In genomic region chr14:34931206-34931605, GRCh38 we compare ENCODE assay signal across 8 cellular contexts. TPM values are rescaled to one million over a fixed set of nuclear protein-coding genes. Genes with fewer than 3 reads are reported as not detected.
DNase-seq lines count a peak whose midpoint lies in the region; ATAC-seq and TF ChIP-seq lines count a peak whose summit lies in the region.

No MANE protein-coding gene starts in this region.

- H3K4me2 ChIP-seq in OCI-LY1 (ENCODE audit: low read length) = peak overlapping the region; percentile 24; the same call in 1 of the 2 replicates

- H3K36me3 ChIP-seq in OCI-LY1 (ENCODE audit: insufficient read depth, low read length) = no peaks in the 10 kb centered on the region
- H3K36me3 ChIP-seq in upper lobe of right lung = no peaks in the 10 kb centered on the region

- no peak for TF ChIP-seq CTCF in OCI-LY1 (IDR thresholded peaks at IDR 0.05; ENCODE audit: low read length)
- TF ChIP-seq CTCF in upper lobe of right lung (IDR thresholded peaks at IDR 0.05) = no peak
- TF ChIP-seq CTCF in glutamatergic neuron (IDR thresholded peaks at IDR 0.05; ENCODE audit: partially characterized antibody, unreplicated experiment) = no peak
- TF ChIP-seq CTCF in dorsolateral prefrontal cortex (IDR thresholded peaks at IDR 0.05 in 54 of 56, conservative IDR thresholded peaks at IDR 0.05 in 2 of 56; ENCODE audit: low read depth in 1 of 56, partially characterized antibody in 56 of 56) = no peak

- ATAC-seq in Right ventricle myocardium superior (ENCODE audit: poor library complexity) (peak; percentile 29), upper lobe of right lung (peak; percentile 70)

- H2AFZ ChIP-seq in OCI-LY1 (ENCODE audit: low read length) = peak overlapping the region; percentile 88

- intact Hi-C loops in Right ventricle myocardium superior (cut with DNase I) = no loop called here
- intact Hi-C loops in cardiac septum (cut with DNase I) = no loop called here
- intact Hi-C loops in upper lobe of right lung (cut with DNase I) = no loop called here
- intact Hi-C loops in dorsolateral prefrontal cortex (cut with DNase I) = no loop called here

- no peaks in the 10 kb centered on the region for H3K27me3 Mint-ChIP-seq in glutamatergic neuron (ENCODE audit: unreplicated experiment)

- H3K79me2 ChIP-seq in OCI-LY1 (ENCODE audit: insufficient read depth, low read length) = no peaks in the 10 kb centered on the region

- H3K9me3 ChIP-seq in OCI-LY1 (ENCODE audit: low read length) = no peaks in the 10 kb centered on the region
- no peaks in the 10 kb centered on the region for H3K9me3 ChIP-seq in upper lobe of right lung

- H3K4me1 Mint-ChIP-seq in glutamatergic neuron (ENCODE audit: low read depth, unreplicated experiment) = no peaks in the 10 kb centered on the region

- H3K27ac ChIP-seq in OCI-LY1 (ENCODE audit: low read depth, low read length, poor library complexity, severe bottlenecking) (peak overlapping the region; percentile 19), upper lobe of right lung (peak overlapping the region; percentile 49), dorsolateral prefrontal cortex (peak overlapping the region in 1 of 59 donors; percentile 8)

- H3K9ac ChIP-seq in OCI-LY1 (ENCODE audit: low read length) = no peak overlapping the region; the same call in 1 of the 2 replicates

- no peaks in the 10 kb centered on the region for H3K9me2 ChIP-seq in OCI-LY1 (ENCODE audit: low read depth, low read length)

- DNase-seq in Right ventricle myocardium superior (no peak), cardiac septum (ENCODE audit: low spot score) (no peak), fibroblast of gingiva (ENCODE audit: low read depth) (peak; percentile 2), upper lobe of right lung (no peak), glutamatergic neuron (no peak), NCI-H1694 treated with DMSO at 0.1 percent for 48 hours (lab: John Stamatoyannopoulos, UW) (no peak), dorsolateral prefrontal cortex (no peak)

- no peaks in the 10 kb centered on the region for H3K27me3 ChIP-seq in OCI-LY1 (ENCODE audit: insufficient read depth, low read length)
- no peaks in the 10 kb centered on the region for H3K27me3 ChIP-seq in upper lobe of right lung
- no peaks in the 10 kb centered on the region for H3K27me3 ChIP-seq in dorsolateral prefrontal cortex

- no peaks in the 10 kb centered on the region for H4K20me1 ChIP-seq in OCI-LY1 (ENCODE audit: insufficient read depth, low read length)

- no peak overlapping the region for H3K27ac Mint-ChIP-seq in glutamatergic neuron (ENCODE audit: unreplicated experiment)

- no peaks in the 10 kb centered on the region for H3K9me3 Mint-ChIP-seq in glutamatergic neuron (ENCODE audit: unreplicated experiment)

- H3K4me3 ChIP-seq in OCI-LY1 (ENCODE audit: low read depth, low read length, poor library complexity, severe bottlenecking) = no peak overlapping the region
- no peak overlapping the region for H3K4me3 ChIP-seq in upper lobe of right lung
- no peak overlapping the region for H3K4me3 ChIP-seq in dorsolateral prefrontal cortex

- H3F3A ChIP-seq in OCI-LY1 (ENCODE audit: insufficient read depth, low read length) = no peaks in the 10 kb centered on the region

- no peak overlapping the region for H3K4me3 Mint-ChIP-seq in glutamatergic neuron (ENCODE audit: unreplicated experiment)

- no peaks in the 10 kb centered on the region for H3K36me3 Mint-ChIP-seq in glutamatergic neuron (ENCODE audit: unreplicated experiment)

- peaks cover 14% of the 10 kb centered on the region for H3K4me1 ChIP-seq in OCI-LY1 (ENCODE audit: insufficient read depth, low read length, severe bottlenecking)
- peaks cover 9% of the 10 kb centered on the region for H3K4me1 ChIP-seq in upper lobe of right lung

RNA-seq across cellular contexts. Expression of gene SRP54, which starts 51.6 kb away (rescaled TPM):
- 26.4 TPM for total RNA-seq in Right ventricle myocardium superior
- 33.9 TPM for total RNA-seq in cardiac septum
- 47.5 TPM for total RNA-seq in upper lobe of right lung
- total RNA-seq in glutamatergic neuron (ENCODE audit: unreplicated experiment) = 43.5 TPM
- 10 to 100 TPM; 20.1 to 61.6 (median 44.8) TPM for total RNA-seq in dorsolateral prefrontal cortex

RNA-seq across cellular contexts. Expression of gene BAZ1A, which starts 56.0 kb away (rescaled TPM):
- total RNA-seq in Right ventricle myocardium superior = 4.6 TPM
- total RNA-seq in cardiac septum = 8.4 TPM
- 35.9 TPM for total RNA-seq in upper lobe of right lung
- total RNA-seq in glutamatergic neuron (ENCODE audit: unreplicated experiment) = 41.3 TPM
- 10 to 100 TPM in 46 of 120 experiments, 1 to 10 TPM in 74; 3.8 to 20.1 (median 9.0) TPM for total RNA-seq in dorsolateral prefrontal cortex
